1 cellular context compared by ENCODE assay signal in the genomic region with DNA sequence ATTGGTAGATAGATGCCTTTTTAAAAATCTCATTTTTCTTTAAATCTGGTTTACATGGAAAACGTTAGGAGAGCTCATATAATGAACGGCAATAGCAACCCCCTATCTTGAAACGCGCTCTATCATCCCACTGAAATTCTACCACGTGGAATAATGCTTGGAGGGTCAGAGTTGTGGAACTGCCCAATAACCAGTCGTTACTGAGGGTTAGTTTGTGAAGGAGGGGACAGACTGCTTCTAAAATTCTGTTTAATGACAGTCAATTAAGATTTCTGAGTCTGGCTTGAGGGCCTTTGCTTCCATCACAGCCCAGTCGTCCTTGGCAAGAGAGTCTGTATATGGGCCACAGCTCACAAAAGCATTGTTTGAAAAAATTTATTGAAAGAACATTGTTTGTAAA.
TF ChIP-seq lines count a peak whose summit lies in the region.

No MANE protein-coding gene starts in this region.

TF ChIP-seq in HEK293, 187 proteins besides CTCF, POLR2A, EP300 and RAD21 (continued from another document):
- TF ChIP-seq SETDB1 (IDR thresholded peaks at IDR 0.05; ENCODE audit: insufficient read length, low read length) (no peak), ZNF184 (tag by site-specific recombination; IDR thresholded peaks at IDR 0.05) (no peak), PATZ1 (tag by site-specific recombination; IDR thresholded peaks at IDR 0.05) (no peak), KLF7 (tag by site-specific recombination; IDR thresholded peaks at IDR 0.05; ENCODE audit: borderline replicate concordance) (no peak), ZNF792 (tag by site-specific recombination; IDR thresholded peaks at IDR 0.05) (no peak), ZNF10 (tag by site-specific recombination; IDR thresholded peaks at IDR 0.05) (no peak), FEZF1 (tag by site-specific recombination; IDR thresholded peaks at IDR 0.05) (no peak), ZEB2 (tag by site-specific recombination; IDR thresholded peaks at IDR 0.05) (no peak), ATF2 (tag by site-specific recombination; IDR thresholded peaks at IDR 0.05; ENCODE audit: low read depth) (no peak)
- TF ChIP-seq, protein P1, sequence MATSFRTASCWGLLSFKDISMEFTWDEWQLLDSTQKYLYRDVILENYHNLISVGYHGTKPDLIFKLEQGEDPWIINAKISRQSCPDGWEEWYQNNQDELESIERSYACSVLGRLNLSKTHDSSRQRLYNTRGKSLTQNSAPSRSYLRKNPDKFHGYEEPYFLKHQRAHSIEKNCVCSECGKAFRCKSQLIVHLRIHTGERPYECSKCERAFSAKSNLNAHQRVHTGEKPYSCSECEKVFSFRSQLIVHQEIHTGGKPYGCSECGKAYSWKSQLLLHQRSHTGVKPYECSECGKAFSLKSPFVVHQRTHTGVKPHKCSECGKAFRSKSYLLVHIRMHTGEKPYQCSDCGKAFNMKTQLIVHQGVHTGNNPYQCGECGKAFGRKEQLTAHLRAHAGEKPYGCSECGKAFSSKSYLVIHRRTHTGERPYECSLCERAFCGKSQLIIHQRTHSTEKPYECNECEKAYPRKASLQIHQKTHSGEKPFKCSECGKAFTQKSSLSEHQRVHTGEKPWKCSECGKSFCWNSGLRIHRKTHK (tag by site-specific recombination; IDR thresholded peaks at IDR 0.05): no peak
